ENCODE assay signal across 26 cellular contexts in the genomic region with DNA sequence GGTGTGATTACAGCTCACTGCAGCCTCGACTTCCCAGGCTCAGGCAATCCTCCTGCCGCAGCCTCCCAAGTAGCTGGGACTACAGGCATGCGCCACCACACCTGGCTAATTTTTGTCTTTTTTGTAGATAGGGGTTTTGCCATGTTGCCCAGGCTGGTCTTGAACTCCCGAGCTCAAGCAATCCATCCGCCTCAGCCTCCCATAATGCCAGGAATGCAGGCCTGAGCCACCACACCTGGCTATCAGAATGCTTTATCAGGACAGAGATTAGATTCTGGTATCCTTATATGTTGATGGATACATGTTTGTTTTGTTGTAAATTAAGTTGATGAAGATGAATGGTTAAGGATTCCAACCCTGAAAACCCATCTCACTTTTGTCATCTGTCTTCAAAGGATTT. TPM values are rescaled to one million over a fixed set of nuclear protein-coding genes. Genes with fewer than 3 reads are reported as not detected.
"Had no signal": no experiment of that assay in that cellular context is flagged by ENCODE, and none has a peak within 500 bp of the region (broad histone marks: within the 10 kb centered on the region; RNA-seq: fewer than 3 reads in every experiment).

No MANE protein-coding gene starts in this region.

- DNase-seq: colonic mucosa; cortex of kidney; dermis blood vessel endothelial cell; dorsolateral prefrontal cortex; effector CD4-positive, alpha-beta T cell; effector CD8-positive, alpha-beta T cell; effector memory CD4-positive, alpha-beta T cell; effector memory CD8-positive, alpha-beta T cell; endodermal cell; erythroblast; esophagus squamous epithelium; foreskin fibroblast; foreskin keratinocyte; foreskin melanocyte; gastrocnemius medialis; glutamatergic neuron; head of caudate nucleus; heart left ventricle; heart right ventricle had no signal

- H3K27ac ChIP-seq: colonic mucosa, coronary artery, dorsolateral prefrontal cortex, epithelial cell of prostate, esophagus muscularis mucosa, esophagus squamous epithelium, foreskin keratinocyte, gastrocnemius medialis, gastroesophageal sphincter, heart left ventricle, heart right ventricle had no signal

- H3K4me3 ChIP-seq: colonic mucosa, coronary artery, dorsolateral prefrontal cortex, esophagus muscularis mucosa, esophagus squamous epithelium, gastrocnemius medialis, gastroesophageal sphincter, heart left ventricle, heart right ventricle had no signal

- H3K4me1 ChIP-seq: colonic mucosa, esophagus muscularis mucosa, esophagus squamous epithelium, foreskin keratinocyte, gastrocnemius medialis, gastroesophageal sphincter, heart left ventricle, heart right ventricle had no signal

- H3K27me3 ChIP-seq: colonic mucosa, dorsolateral prefrontal cortex, foreskin keratinocyte, gastrocnemius medialis had no signal

- H3K36me3 ChIP-seq: colonic mucosa had no signal

- H3K9me3 ChIP-seq: colonic mucosa, esophagus muscularis mucosa, esophagus squamous epithelium, gastrocnemius medialis, gastroesophageal sphincter, heart left ventricle, heart right ventricle had no signal

RNA-seq across cellular contexts. Expression of a gene that starts 24.2 kb away (rescaled TPM):
- polyA plus RNA-seq: endothelial cell of umbilical vein, esophagus, fibroblast of lung, foreskin keratinocyte, heart left ventricle, heart right ventricle had no signal

RNA-seq across cellular contexts. Expression of a gene that starts 32.2 kb away (rescaled TPM):
- polyA plus RNA-seq: endothelial cell of umbilical vein, fibroblast of lung, foreskin keratinocyte had no signal

RNA-seq across cellular contexts. Expression of a gene that starts 48.5 kb away (rescaled TPM):
- polyA plus RNA-seq: endothelial cell of umbilical vein, esophagus, fibroblast of lung, foreskin keratinocyte, heart left ventricle, heart right ventricle had no signal

RNA-seq across cellular contexts. Expression of a gene that starts 52.9 kb away (rescaled TPM):
- polyA plus RNA-seq: endothelial cell of umbilical vein, esophagus, fibroblast of lung, foreskin keratinocyte, heart left ventricle, heart right ventricle had no signal
